ENCODE assay signal across 8 cellular contexts in the genomic region with DNA sequence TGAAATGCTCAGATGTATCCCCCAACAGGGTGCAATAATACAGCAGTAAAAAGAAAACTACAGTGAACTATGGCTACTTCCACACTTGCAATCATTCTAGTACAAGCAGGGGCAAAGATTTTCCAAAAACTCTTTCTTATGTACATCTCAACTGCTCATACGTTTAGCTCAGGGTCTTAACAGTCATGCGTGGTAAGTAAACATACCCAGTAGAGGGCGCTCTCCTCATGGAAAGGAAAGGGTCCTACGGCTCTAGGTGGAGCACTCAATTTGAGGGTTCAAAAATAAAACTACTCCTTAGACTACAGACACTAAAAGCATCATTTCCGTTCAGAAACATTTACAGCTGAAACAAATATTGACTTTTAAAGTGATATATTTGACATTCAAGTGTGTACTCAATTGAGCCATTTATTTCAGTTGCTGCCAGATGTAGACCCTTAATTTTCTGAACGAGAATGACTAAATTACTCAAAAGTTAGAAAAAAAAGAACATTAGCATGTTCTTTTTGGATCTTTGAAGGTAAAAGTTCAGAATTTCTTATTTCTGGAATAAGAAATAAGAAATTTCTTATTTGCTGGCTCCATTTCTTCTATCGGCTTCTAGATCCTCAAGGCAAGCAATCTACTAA.
DNase-seq lines count a peak whose midpoint lies in the region; ATAC-seq, FAIRE-seq and TF ChIP-seq lines count a peak whose summit lies in the region.

No MANE protein-coding gene starts in this region.

- DNase-seq in DMS 273 (lab: John Stamatoyannopoulos, UW; ENCODE audit: unreplicated experiment) (peak; percentile 91), NCI-H2171 (lab: John Stamatoyannopoulos, UW) (peak; percentile 29), adipocyte (ENCODE audit: low read depth) (peak; percentile 76), HepG2 (ENCODE audit: low spot score) (peak; percentile 59), posterior cingulate gyrus (no peak)
- no peak for DNase-seq in effector CD4-positive, alpha-beta T cell

- TF ChIP-seq POLR2A in HepG2 (IDR thresholded peaks at IDR 0.05; ENCODE audit: insufficient read depth in 1 of 2, low read depth in 2 of 2, low read length in 2 of 2) = no peak

- no peaks in the 10 kb centered on the region for H3K79me2 ChIP-seq in HepG2 (ENCODE audit: insufficient read depth, low read length)

- peak; percentile 82 for ATAC-seq in GM19043 (IDR thresholded peaks at IDR 0.05; ENCODE audit: low read depth, unreplicated experiment)
- ATAC-seq in HG03196 (IDR thresholded peaks at IDR 0.05; ENCODE audit: unreplicated experiment) = peak; percentile 86
- peak; percentile 88 for ATAC-seq in HepG2

- H3K27ac ChIP-seq in HepG2 (ENCODE audit: extremely low read length, insufficient read depth, low read length) = no peak overlapping the region

- CTCF ChIA-PET in HepG2 (lab: Yijun Ruan, JAX; ENCODE audit: low intra/inter-chr PET ratio, low total read pairs) = no interaction called here

- H3K9ac ChIP-seq in adipocyte (ENCODE audit: low read length) (no peak overlapping the region), HepG2 (ENCODE audit: insufficient read depth, low read depth, low read length) (no peak overlapping the region)

- no peak for TF ChIP-seq EP300 in HepG2 (IDR thresholded peaks at IDR 0.05; ENCODE audit: low read depth in 2 of 2, low read length in 2 of 2)
- TF ChIP-seq EP300 in HepG2 (CRISPR knock-in tag; IDR thresholded peaks at IDR 0.05; ENCODE audit: borderline replicate concordance) = no peak

- in situ Hi-C loops in HepG2 (cut with HindIII; ENCODE audit: extremely low pct_ligation_motif_present, low pct_unique_long_range_greater_than_20kb) = no loop called here

- H3K36me3 ChIP-seq in adipocyte (ENCODE audit: control insufficient read depth, insufficient read depth, low read length, severe bottlenecking) (no peaks in the 10 kb centered on the region), HepG2 (replicated peaks in 1 of 2; ENCODE audit: control insufficient read depth in 1 of 2, insufficient read depth in 2 of 2, low read length in 2 of 2) (no peaks in the 10 kb centered on the region)

- intact Hi-C loops in HepG2 (cut with micrococcal nuclease; ENCODE audit: unreplicated experiment) = loop anchor here (5.0 kb wide), 1 partner anchor 407 kb away; no protein-coding TSS in a partner anchor
- intact Hi-C loops in posterior cingulate gyrus (cut with DNase I) = no loop called here

- POLR2A ChIA-PET in HepG2 (lab: Yijun Ruan, JAX) = no interaction called here

- no peak overlapping the region for H3K4me2 ChIP-seq in HepG2 (ENCODE audit: low read depth, low read length)

- peak; percentile 40 for FAIRE-seq in HepG2 (lab: Jason Lieb, UNC)

- H2AFZ ChIP-seq in HepG2 (ENCODE audit: low read length) = no peak overlapping the region

- no peaks in the 10 kb centered on the region for H4K20me1 ChIP-seq in HepG2 (ENCODE audit: insufficient read depth, low read length)

- peaks cover 6% of the 10 kb centered on the region for H3K4me1 ChIP-seq in adipocyte (ENCODE audit: control insufficient read depth, insufficient read depth, low read length)
- H3K4me1 ChIP-seq in HepG2 (ENCODE audit: insufficient read depth, low read length) = no peaks in the 10 kb centered on the region

- TF ChIP-seq RAD21 in HepG2 (CRISPR knock-in tag; IDR thresholded peaks at IDR 0.05) = no peak

- BruUV-seq in HepG2 (replicated peaks; lab: Mats Ljungman, UMichigan) = no TSS peak

- H3K27me3 ChIP-seq in adipocyte (replicated peaks; ENCODE audit: control insufficient read depth, insufficient read depth, low read length) = no peaks in the 10 kb centered on the region
- H3K27me3 ChIP-seq in HepG2 (ENCODE audit: control insufficient read depth in 1 of 2, insufficient read depth in 2 of 2, low read length in 2 of 2) = no peaks in the 10 kb centered on the region

- WGBS in HepG2 (ENCODE audit: low lambda C conversion rate) = 26% methylated on average over 7 of the region's 7 CpGs

- TF ChIP-seq CTCF in HepG2 (CRISPR knock-in tag; IDR thresholded peaks at IDR 0.05) = peak; percentile 68

- H3K4me3 ChIP-seq in adipocyte (ENCODE audit: low read length) (no peak overlapping the region), HepG2 (replicated peaks in 1 of 3; ENCODE audit: insufficient read depth in 1 of 3, low read depth in 2 of 3, low read length in 3 of 3) (no peak overlapping the region)

- H3K9me3 ChIP-seq in adipocyte (ENCODE audit: control insufficient read depth, low read length) (no peaks in the 10 kb centered on the region), HepG2 (ENCODE audit: low read length) (no peaks in the 10 kb centered on the region)

TF ChIP-seq in HepG2, 621 proteins besides CTCF, POLR2A, EP300 and RAD21:
- TF ChIP-seq STAG1 (CRISPR knock-in tag; IDR thresholded peaks at IDR 0.05) (peak; percentile 54), NFE2L2 (IDR thresholded peaks at IDR 0.05; ENCODE audit: low read length) (no peak), TBX3 (IDR thresholded peaks at IDR 0.05; ENCODE audit: borderline replicate concordance) (no peak), ZNF781 (CRISPR knock-in tag; IDR thresholded peaks at IDR 0.05; ENCODE audit: borderline replicate concordance, not compliant biosample characterization) (no peak), ATF5 (CRISPR knock-in tag; IDR thresholded peaks at IDR 0.05; ENCODE audit: low read depth) (no peak), SMAD9 (CRISPR knock-in tag; IDR thresholded peaks at IDR 0.05) (no peak), NFKBIZ (CRISPR knock-in tag; IDR thresholded peaks at IDR 0.05) (no peak), SOX13 (IDR thresholded peaks at IDR 0.05) (no peak), SOX13 (CRISPR knock-in tag; conservative IDR thresholded peaks at IDR 0.05 in 1 of 2, IDR thresholded peaks at IDR 0.05 in 1 of 2) (no peak), SRF (IDR thresholded peaks at IDR 0.05; ENCODE audit: low read depth, low read length) (no peak), ELF4 (CRISPR knock-in tag; IDR thresholded peaks at IDR 0.05; ENCODE audit: borderline replicate concordance) (no peak), ZMAT3 (CRISPR knock-in tag; conservative IDR thresholded peaks at IDR 0.05) (no peak), ZNF296 (CRISPR knock-in tag; conservative IDR thresholded peaks at IDR 0.05) (no peak), SMC3 (IDR thresholded peaks at IDR 0.05; ENCODE audit: low read length) (peak; percentile 21; the same call in 1 of the 2 replicates), IKZF5 (CRISPR knock-in tag; IDR thresholded peaks at IDR 0.05) (no peak)

Comparison
In these comparisons a context has a peak if more than half of its experiments do, and no peak if none do; other contexts are left out.
1. DNase-seq: peak in DMS 273 (single experiment), NCI-H2171 (single experiment), adipocyte (single experiment) and HepG2 (single experiment); none in posterior cingulate gyrus (0 of 10) and effector CD4-positive, alpha-beta T cell (single experiment).
2. Peak in every context shown above with its lines, with median percentiles within 50 percentile points of each other: ATAC-seq.